Comparison of ENCODE assay signal across 19 cellular contexts in genomic region chr5:146796144-146796543, GRCh38.
DNase-seq lines count a peak whose midpoint lies in the region; ATAC-seq and TF ChIP-seq lines count a peak whose summit lies in the region.
"Had no signal": no experiment of that assay in that cellular context is flagged by ENCODE, and none has a peak within 500 bp of the region (broad histone marks: within the 10 kb centered on the region; RNA-seq: fewer than 3 reads in every experiment).

No MANE protein-coding gene starts in this region.

- H2AK5ac ChIP-seq in neuronal stem cell (ENCODE audit: low read depth, low read length): no peak overlapping the region

- no peak overlapping the region for H3K4ac ChIP-seq in neuronal stem cell (ENCODE audit: low read length)

- intact Hi-C loops in upper lobe of right lung (cut with DNase I): no loop called here

- no peaks in the 10 kb centered on the region for H4K20me1 ChIP-seq in GM23338 (replicated peaks; ENCODE audit: insufficient read depth)

- H2BK5ac ChIP-seq in neuronal stem cell (ENCODE audit: low read length): no peak overlapping the region

- H3K27ac ChIP-seq in GM23338 (ENCODE audit: low read depth) (no peak overlapping the region), RWPE2 (ENCODE audit: poor library complexity, severe bottlenecking) (no peak overlapping the region), neuronal stem cell (replicated peaks; ENCODE audit: low read length) (peak overlapping the region; percentile 92), upper lobe of right lung (no peak overlapping the region)
- H3K27ac ChIP-seq: KMS-11 had no signal

- DNase-seq in GM23338 (ENCODE audit: low spot score): no peak
- DNase-seq in RWPE2 (ENCODE audit: low spot score): no peak
- DNase-seq in epithelial cell of esophagus (ENCODE audit: low read depth): peak; percentile 7
- no peak for DNase-seq in neuronal stem cell (ENCODE audit: low spot score)
- no peak for DNase-seq in H7
- no peak for DNase-seq in upper lobe of right lung
- DNase-seq: BE2C; Caco-2; CD4-positive, alpha-beta T cell; DMS 273 treated with DMSO at 0.1 percent for 48 hours; DMS79 treated with DMSO at 0.1 percent for 48 hours; H9; IMR-90; NCI-H1105; NCI-H2029 treated with DMSO at 0.1 percent for 48 hours; NCI-H526; SHP77 had no signal

- H4K91ac ChIP-seq in neuronal stem cell (ENCODE audit: low read depth, low read length, poor library complexity): no peak overlapping the region

- no peaks in the 10 kb centered on the region for H3K79me2 ChIP-seq in GM23338 (replicated peaks; ENCODE audit: insufficient read depth)

- H3K27me3 ChIP-seq in GM23338 (ENCODE audit: insufficient read depth) (no peaks in the 10 kb centered on the region), RWPE2 (ENCODE audit: insufficient read depth, poor library complexity, severe bottlenecking) (no peaks in the 10 kb centered on the region), neuronal stem cell (ENCODE audit: control insufficient read depth in 3 of 3, insufficient read depth in 3 of 3, low read depth in 1 of 3, low read length in 3 of 3) (no peaks in the 10 kb centered on the region), H7 (ENCODE audit: control insufficient read depth, insufficient read depth, low read length) (no peaks in the 10 kb centered on the region), upper lobe of right lung (no peaks in the 10 kb centered on the region)
- H3K27me3 ChIP-seq: BE2C had no signal

- no peak for TF ChIP-seq CTCF in GM23338 (conservative IDR thresholded peaks at IDR 0.05; ENCODE audit: low read depth in 2 of 2)
- no peak for TF ChIP-seq CTCF in RWPE2 (IDR thresholded peaks at IDR 0.05; ENCODE audit: poor library complexity, severe bottlenecking)
- TF ChIP-seq CTCF in epithelial cell of esophagus (IDR thresholded peaks at IDR 0.05; ENCODE audit: insufficient read depth, low read depth, low read length, missing control alignments): no peak
- no peak for TF ChIP-seq CTCF in upper lobe of right lung (IDR thresholded peaks at IDR 0.05)

- no peak overlapping the region for H3K9ac ChIP-seq in neuronal stem cell (ENCODE audit: low read depth, low read length, poor library complexity)
- H3K9ac ChIP-seq: KMS-11 had no signal

- H3K27me3 Mint-ChIP-seq in GM23338 (ENCODE audit: insufficient read depth, low read depth, poor library complexity): no peaks in the 10 kb centered on the region
- H3K27me3 Mint-ChIP-seq: CD4-positive, alpha-beta T cell had no signal

- no peaks in the 10 kb centered on the region for H3K9me3 Mint-ChIP-seq in GM23338
- H3K9me3 Mint-ChIP-seq: CD4-positive, alpha-beta T cell; H9 had no signal

- H3F3A ChIP-seq in GM23338 (replicated peaks; ENCODE audit: low read depth): no peaks in the 10 kb centered on the region; the same call in 1 of the 2 replicates

- H3K36me3 ChIP-seq in GM23338 (ENCODE audit: insufficient read depth): no peaks in the 10 kb centered on the region
- no peaks in the 10 kb centered on the region for H3K36me3 ChIP-seq in RWPE2 (ENCODE audit: low read depth)
- H3K36me3 ChIP-seq in neuronal stem cell (replicated peaks in 1 of 2; ENCODE audit: control insufficient read depth in 2 of 2, insufficient read depth in 2 of 2, low read length in 2 of 2): no peaks in the 10 kb centered on the region
- H3K36me3 ChIP-seq in H7 (replicated peaks; ENCODE audit: control insufficient read depth, insufficient read depth, low read length): no peaks in the 10 kb centered on the region
- no peaks in the 10 kb centered on the region for H3K36me3 ChIP-seq in upper lobe of right lung
- H3K36me3 ChIP-seq: BE2C had no signal

- H2AFZ ChIP-seq in GM23338 (no peak overlapping the region), neuronal stem cell (ENCODE audit: low read length) (no peak overlapping the region)

- no peak overlapping the region for H2BK12ac ChIP-seq in neuronal stem cell (ENCODE audit: low read length)

- H3K27ac Mint-ChIP-seq in GM23338: no peak overlapping the region
- H3K27ac Mint-ChIP-seq: CD4-positive, alpha-beta T cell had no signal

- WGBS in neuronal stem cell (ENCODE audit: extremely low coverage in 2 of 2, insufficient read length in 2 of 2, insufficient replicate concordance in 1 of 2), 2 donors: no CpG with 5 or more reads among the region's 4 CpGs

- no peaks in the 10 kb centered on the region for H3K9me2 ChIP-seq in GM23338 (ENCODE audit: insufficient read depth)

- H4K8ac ChIP-seq in neuronal stem cell (ENCODE audit: low read depth, low read length): no peak overlapping the region

- H3K79me1 ChIP-seq in neuronal stem cell (ENCODE audit: low read depth, low read length): no peaks in the 10 kb centered on the region

- H2BK15ac ChIP-seq in neuronal stem cell (ENCODE audit: low read length): no peak overlapping the region

- H3K4me1 ChIP-seq in GM23338 (ENCODE audit: insufficient read depth) (peaks cover 57% of the 10 kb centered on the region), RWPE2 (ENCODE audit: insufficient read depth, poor library complexity, severe bottlenecking) (no peaks in the 10 kb centered on the region), neuronal stem cell (ENCODE audit: control insufficient read depth in 2 of 2, insufficient read depth in 1 of 2, low read depth in 1 of 2, low read length in 2 of 2) (peaks cover 8 to 23% of the 10 kb centered on the region in 2 donors), upper lobe of right lung (peaks cover 6% of the 10 kb centered on the region)
- H3K4me1 ChIP-seq: Caco-2 had no signal

- H3K23ac ChIP-seq in neuronal stem cell (ENCODE audit: low read depth, low read length, poor library complexity): no peak overlapping the region

- H3K4me3 ChIP-seq in GM23338 (no peak overlapping the region), RWPE2 (ENCODE audit: severe bottlenecking) (no peak overlapping the region), epithelial cell of esophagus (ENCODE audit: low read length) (no peak overlapping the region), neuronal stem cell (ENCODE audit: low read length in 2 of 2) (no peak overlapping the region), H7 (ENCODE audit: insufficient read depth, low read depth, low read length) (no peak overlapping the region), upper lobe of right lung (no peak overlapping the region)

- peaks cover 65% of the 10 kb centered on the region for H3K4me1 Mint-ChIP-seq in GM23338

- H3K4me2 ChIP-seq in GM23338 (peak overlapping the region; percentile 45; the same call in 1 of the 2 replicates), neuronal stem cell (ENCODE audit: insufficient read depth, low read length, poor library complexity, severe bottlenecking) (no peak overlapping the region)
- H3K4me2 ChIP-seq: KMS-11 had no signal

- no peak overlapping the region for H2BK120ac ChIP-seq in neuronal stem cell (ENCODE audit: low read depth, low read length)

- ATAC-seq in GM23338: no peak
- peak; percentile 76; the same call in 2 of the 3 replicates for ATAC-seq in RWPE2 (ENCODE audit: low read depth)
- ATAC-seq in upper lobe of right lung: no peak
- no peak for ATAC-seq in GM18873 (IDR thresholded peaks at IDR 0.05; ENCODE audit: low FRiP score, unreplicated experiment)

- no peak overlapping the region for H3K4me3 Mint-ChIP-seq in GM23338
- H3K4me3 Mint-ChIP-seq: CD4-positive, alpha-beta T cell; H9 had no signal

- H3K14ac ChIP-seq in neuronal stem cell (ENCODE audit: low read length): no peak overlapping the region

- no peak overlapping the region for H3K18ac ChIP-seq in neuronal stem cell (ENCODE audit: low read length)

- H3K36me3 Mint-ChIP-seq in GM23338 (ENCODE audit: low read depth): no peaks in the 10 kb centered on the region

- H3K9me3 ChIP-seq in RWPE2 (ENCODE audit: severe bottlenecking) (no peaks in the 10 kb centered on the region), neuronal stem cell (replicated peaks in 1 of 2; ENCODE audit: control insufficient read depth in 2 of 2, insufficient read depth in 1 of 2, low read depth in 1 of 2, low read length in 2 of 2) (no peaks in the 10 kb centered on the region), upper lobe of right lung (no peaks in the 10 kb centered on the region)
- H3K9me3 ChIP-seq: BE2C, Caco-2 had no signal

TF ChIP-seq in GM23338, 12 proteins besides CTCF, POLR2A, EP300 and RAD21 (continues in another document):
- TF ChIP-seq JUNB (IDR thresholded peaks at IDR 0.05; ENCODE audit: unreplicated experiment) (no peak), ETS1 (IDR thresholded peaks at IDR 0.05) (no peak)
